Comparison of ENCODE assay signal across 9 cellular contexts in genomic region chr2:111157798-111158197, GRCh38. TPM values are rescaled to one million over a fixed set of nuclear protein-coding genes. Genes with fewer than 3 reads are reported as not detected.
DNase-seq lines count a peak whose midpoint lies in the region; ATAC-seq, FAIRE-seq and TF ChIP-seq lines count a peak whose summit lies in the region.
"Had no signal": no experiment of that assay in that cellular context is flagged by ENCODE, and none has a peak within 500 bp of the region (broad histone marks: within the 10 kb centered on the region; RNA-seq: fewer than 3 reads in every experiment).

No MANE protein-coding gene starts in this region.

- no peak overlapping the region for H3K4me3 ChIP-seq in endothelial cell of umbilical vein (replicated peaks in 1 of 3; ENCODE audit: insufficient read depth in 1 of 3, low read depth in 1 of 3, low read length in 3 of 3)
- H3K4me3 ChIP-seq in GM23248 = no peak overlapping the region

- POLR2A ChIA-PET in endothelial cell of umbilical vein (lab: Charles Lee) = no interaction called here

- WGBS in GM23248 (ENCODE audit: low coverage in 1 of 2, low lambda C conversion rate in 2 of 2, missing lambda C conversion rate in 2 of 2), 2 experiments = 79 to 85% methylated on average over 2 of the region's 2 CpGs

- TF ChIP-seq CTCF in endothelial cell of umbilical vein (IDR thresholded peaks at IDR 0.05; ENCODE audit: extremely low read depth in 1 of 2, insufficient read depth in 1 of 2, low read depth in 1 of 2, low read length in 2 of 2) = no peak

- TF ChIP-seq POLR2A in endothelial cell of umbilical vein (IDR thresholded peaks at IDR 0.05; ENCODE audit: low read depth, low read length) = no peak

- in situ Hi-C loops in GM23248 (cut with MboI) = no loop called here

- H3K36me3 ChIP-seq in endothelial cell of umbilical vein (ENCODE audit: control insufficient read depth in 2 of 2, extremely low read depth in 1 of 2, insufficient read depth in 2 of 2, low read length in 2 of 2) (peaks cover 0 to 18% of the 10 kb centered on the region in 2 experiments), GM23248 (ENCODE audit: low read depth) (no peaks in the 10 kb centered on the region)

- H3K9ac ChIP-seq in endothelial cell of umbilical vein (replicated peaks; ENCODE audit: extremely low read depth, insufficient read depth, low read length) (no peak overlapping the region), GM23248 (no peak overlapping the region)

- no peak overlapping the region for H3K27ac ChIP-seq in endothelial cell of umbilical vein (ENCODE audit: insufficient read depth, low read depth, low read length)
- no peak overlapping the region for H3K27ac ChIP-seq in GM23248

- H3K4me2 ChIP-seq in endothelial cell of umbilical vein (ENCODE audit: insufficient read depth, low read length) = no peak overlapping the region
- H3K4me2 ChIP-seq in GM23248 (ENCODE audit: unreplicated experiment) = no peak overlapping the region

- peaks cover 22% of the 10 kb centered on the region for H3K4me1 ChIP-seq in endothelial cell of umbilical vein (ENCODE audit: control insufficient read depth, extremely low read depth, insufficient read depth, low read length)
- H3K4me1 ChIP-seq in GM23248 (ENCODE audit: insufficient read depth) = peaks cover 25% of the 10 kb centered on the region

- H3K27me3 ChIP-seq in endothelial cell of umbilical vein (ENCODE audit: control insufficient read depth in 2 of 2, insufficient read depth in 2 of 2, low read length in 2 of 2) (peaks cover 6 to 33% of the 10 kb centered on the region in 2 experiments), GM23248 (replicated peaks; ENCODE audit: insufficient read depth) (no peaks in the 10 kb centered on the region)

- no peaks in the 10 kb centered on the region for H3K9me2 ChIP-seq in GM23248 (ENCODE audit: insufficient read depth)

- H3K9me1 ChIP-seq in endothelial cell of umbilical vein (replicated peaks; ENCODE audit: control insufficient read depth, extremely low read depth, insufficient read depth, low read length) = no peaks in the 10 kb centered on the region

- FAIRE-seq in endothelial cell of umbilical vein (lab: Jason Lieb, UNC) = peak; percentile 28

- BruUV-seq in endothelial cell of umbilical vein (replicated peaks; lab: Mats Ljungman, UMichigan) = no TSS peak

- H3K9me3 ChIP-seq in endothelial cell of umbilical vein (replicated peaks; ENCODE audit: control insufficient read depth, insufficient read depth, low read length) = no peaks in the 10 kb centered on the region
- no peaks in the 10 kb centered on the region for H3K9me3 ChIP-seq in GM23248 (ENCODE audit: low read depth)

- dilution Hi-C loops in endothelial cell of umbilical vein (cut with MboI; ENCODE audit: extremely low pct_ligation_motif_present, low sequenced_read_pairs) = no loop called here

- H3K79me2 ChIP-seq in endothelial cell of umbilical vein (ENCODE audit: control insufficient read depth, insufficient read depth, low read length) = no peaks in the 10 kb centered on the region
- H3K79me2 ChIP-seq in GM23248 (ENCODE audit: insufficient read depth) = no peaks in the 10 kb centered on the region

- CTCF ChIA-PET in endothelial cell of umbilical vein (lab: Charles Lee) = interaction anchor here (1.7 kb wide), 1 partner anchor 37 kb away, joined by 3 read pairs; the partner anchor contains the start of gene BCL2L11

- intact Hi-C loops in endothelial cell of umbilical vein (cut with micrococcal nuclease) = no loop called here

- ATAC-seq in GM18858 (IDR thresholded peaks at IDR 0.05; ENCODE audit: unreplicated experiment) (peak; percentile 57), GM21515 (IDR thresholded peaks at IDR 0.05; ENCODE audit: unreplicated experiment) (peak; percentile 61), HG03378 (IDR thresholded peaks at IDR 0.05; ENCODE audit: unreplicated experiment) (peak; percentile 31)

- H4K20me1 ChIP-seq in endothelial cell of umbilical vein (replicated peaks; ENCODE audit: control insufficient read depth, extremely low read depth, insufficient read depth, low read length) = no peaks in the 10 kb centered on the region
- no peaks in the 10 kb centered on the region for H4K20me1 ChIP-seq in GM23248 (ENCODE audit: insufficient read depth)

- no peak overlapping the region for H2AFZ ChIP-seq in endothelial cell of umbilical vein (ENCODE audit: low read depth, low read length)
- no peak overlapping the region for H2AFZ ChIP-seq in GM23248

- DNase-seq in endothelial cell of umbilical vein (ENCODE audit: low read depth, low spot score) (no peak), NCI-H2107 (lab: John Stamatoyannopoulos, UW) (no peak), GM23248 (no peak), AG08396 (ENCODE audit: low spot score) (no peak), foreskin melanocyte (no peak)
- DNase-seq: GDM1 had no signal

- H3F3A ChIP-seq in GM23248 (ENCODE audit: insufficient read depth) = peaks cover 9% of the 10 kb centered on the region; the same call in 1 of the 2 replicates

TF ChIP-seq in endothelial cell of umbilical vein, 7 proteins besides CTCF, POLR2A, EP300 and RAD21:
- TF ChIP-seq MAX (IDR thresholded peaks at IDR 0.05; ENCODE audit: insufficient read depth, insufficient read length) = no peak
- no peak for TF ChIP-seq GATA2 (IDR thresholded peaks at IDR 0.05; ENCODE audit: insufficient read depth, insufficient read length, low read depth, low read length)
- no peak for TF ChIP-seq FOS (IDR thresholded peaks at IDR 0.05; ENCODE audit: borderline replicate concordance, insufficient read depth, low read length)
- TF ChIP-seq EZH2 (IDR thresholded peaks at IDR 0.05; ENCODE audit: borderline replicate concordance, low read depth, low read length, severe bottlenecking) = no peak
- TF ChIP-seq POLR2AphosphoS5 (IDR thresholded peaks at IDR 0.05; ENCODE audit: insufficient read depth, low read depth, low read length) = no peak

RNA-seq across cellular contexts. Expression of gene BCL2L11, which starts 37.1 kb away (rescaled TPM):
- 22.2 and 26.6 TPM in 2 replicates for total RNA-seq in endothelial cell of umbilical vein
- polyA plus RNA-seq in endothelial cell of umbilical vein (12.9 and 21.7 TPM in 2 replicates), GM23248 (2016; fragmentation: Nextera tagmentation; extraction: Ambion mirVana) (0.43 and 0.55 TPM in 2 replicates)
- polyA plus RNA-seq in endothelial cell of umbilical vein (2011; cell fraction: cytosol; rRNA removed) = 9.2 and 9.7 TPM in 2 replicates
- 40.3 and 48.4 TPM in 2 replicates for polyA plus RNA-seq in endothelial cell of umbilical vein (2011; cell fraction: nucleus; rRNA removed)
- 4.3 and 7.0 TPM in 2 replicates for polyA plus RNA-seq in endothelial cell of umbilical vein (2012)
- polyA minus RNA-seq in endothelial cell of umbilical vein = 29.3 and 38.0 TPM in 2 replicates
- polyA minus RNA-seq in endothelial cell of umbilical vein (2011; cell fraction: cytosol; rRNA and poly(A)+ RNA removed) = 7.2 TPM
- polyA minus RNA-seq in endothelial cell of umbilical vein (2011; cell fraction: nucleus; rRNA and poly(A)+ RNA removed) = 121 and 193 TPM in 2 replicates
- total RNA-seq in GM23248 (2014; rRNA removed; shearing (Covaris generic)) = under 0.01 and 0.22 TPM in 2 replicates

Comparison
In these comparisons a context has a peak if more than half of its experiments do, and no peak if none do; other contexts are left out.
1. RNA of gene BCL2L11, which starts 37.1 kb away (total RNA-seq): 22.2 to 26.6 TPM in endothelial cell of umbilical vein; under 0.01 to 0.22 TPM in GM23248; every median in the first group is over 10 times any median in the second.
2. Peak in every context shown above with its lines, with median percentiles within 50 percentile points of each other: ATAC-seq.